Comparison of ENCODE assay signal across 2 cellular contexts in the genomic region with DNA sequence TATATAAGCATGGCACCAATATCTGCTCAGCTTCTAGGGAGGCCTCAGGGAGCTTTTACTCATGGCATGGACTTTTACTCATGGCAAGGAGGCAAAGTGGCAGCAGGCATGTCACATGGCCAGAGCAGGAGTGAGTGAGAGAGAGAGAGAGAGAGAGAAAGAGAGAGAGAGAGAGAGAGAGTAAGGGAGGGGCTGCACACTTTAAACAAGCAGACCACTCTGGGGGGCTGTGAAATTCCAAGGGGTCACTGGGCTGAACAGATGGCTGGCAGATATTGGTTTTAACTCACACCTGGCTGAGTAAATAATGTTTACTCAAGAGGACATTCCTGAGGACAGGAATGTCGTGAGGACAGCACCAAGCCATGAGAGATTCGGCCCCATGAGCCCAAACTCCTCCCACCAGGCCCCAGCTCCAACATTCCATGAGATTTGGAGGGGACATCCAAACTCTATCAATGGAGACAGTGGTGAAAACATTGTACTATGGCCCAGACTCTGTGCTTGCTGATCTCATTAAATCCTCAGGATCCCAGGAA.
TF ChIP-seq lines count a peak whose summit lies in the region.

No MANE protein-coding gene starts in this region.

TF ChIP-seq in HEK293, 187 proteins besides CTCF, POLR2A, EP300 and RAD21:
- TF ChIP-seq ZNF596 (tag by site-specific recombination; IDR thresholded peaks at IDR 0.05) (peak; percentile 39; the same call in 1 of the 2 replicates), MYNN (tag by site-specific recombination; IDR thresholded peaks at IDR 0.05; ENCODE audit: borderline replicate concordance) (no peak)

TF ChIP-seq in H1, 55 proteins besides CTCF, POLR2A, EP300 and RAD21 (continued from another document):
- TF ChIP-seq, protein P1, sequence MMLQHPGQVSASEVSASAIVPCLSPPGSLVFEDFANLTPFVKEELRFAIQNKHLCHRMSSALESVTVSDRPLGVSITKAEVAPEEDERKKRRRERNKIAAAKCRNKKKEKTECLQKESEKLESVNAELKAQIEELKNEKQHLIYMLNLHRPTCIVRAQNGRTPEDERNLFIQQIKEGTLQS (IDR thresholded peaks at IDR 0.05; ENCODE audit: insufficient read depth, low read depth, low read length), result no peak
- TF ChIP-seq ASH2L (IDR thresholded peaks at IDR 0.05; ENCODE audit: low read length) (peak; percentile 22), CREB1 (IDR thresholded peaks at IDR 0.05) (no peak)
